ENCODE assay signal across 8 cellular contexts in the genomic region with DNA sequence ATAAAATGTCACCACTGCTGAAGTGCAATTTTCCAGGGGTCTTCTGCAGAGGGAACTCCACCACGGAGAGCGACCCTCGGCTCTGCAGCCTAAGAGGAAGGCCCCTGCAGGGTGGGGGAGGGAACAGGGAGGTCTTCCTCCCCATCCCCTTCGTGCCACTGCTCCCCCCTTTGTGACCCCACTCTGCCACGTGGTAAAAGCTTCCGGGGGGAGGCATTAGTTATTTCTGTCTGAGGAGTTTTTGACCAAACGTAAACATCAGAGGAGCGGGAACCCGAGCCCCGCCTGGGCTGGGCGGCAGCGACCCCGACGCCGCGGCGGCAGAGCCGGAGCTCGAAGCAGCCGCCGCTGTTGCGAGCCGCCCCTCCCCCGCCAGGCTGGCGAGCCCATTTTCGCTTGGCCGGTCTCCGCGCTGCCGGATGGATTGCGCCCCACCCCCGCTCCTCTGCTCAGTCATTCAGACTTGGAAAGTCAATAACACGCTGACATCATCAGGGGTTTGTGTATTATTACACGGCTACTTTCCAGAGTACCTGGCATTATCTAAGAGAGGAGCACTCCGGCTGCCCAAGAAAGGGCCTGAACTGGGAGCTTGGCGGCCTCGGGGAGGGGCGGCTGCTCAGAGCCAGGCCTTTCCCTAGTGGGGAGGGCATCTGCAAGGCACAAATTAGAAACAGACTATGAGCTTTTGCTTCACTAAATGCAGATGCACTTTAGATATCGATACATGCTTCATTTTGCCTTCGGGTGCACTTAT.
A peak's percentile ranks its signal among the peaks of the same experiment; 100 is the strongest.
DNase-seq lines count a peak whose midpoint lies in the region; ATAC-seq and TF ChIP-seq lines count a peak whose summit lies in the region.

No MANE protein-coding gene starts in this region.

- WGBS in right lobe of liver (ENCODE audit: insufficient coverage, low coverage, low lambda C conversion rate, missing lambda C conversion rate): 2% methylated on average over 8 of the region's 40 CpGs

- peak overlapping the region; percentile 95 to 99 (median 98) for H3K27ac Mint-ChIP-seq in CD14-positive monocyte

- no peaks in the 10 kb centered on the region for H3K9me3 Mint-ChIP-seq in CD14-positive monocyte

- peak; percentile 94 for DNase-seq in CD14-positive monocyte (ENCODE audit: low spot score)
- peak; percentile 84 for DNase-seq in NCI-H748 treated with DMSO at 0.1 percent for 48 hours (lab: John Stamatoyannopoulos, UW)
- peak; percentile 95 to 96 for DNase-seq in activated CD4-positive, alpha-beta T cell treated with anti-CD3 and anti-CD28 coated beads, Interleukin-2, amount 50 U/mL, for 48 hours
- DNase-seq in dermis microvascular lymphatic vessel endothelial cell (ENCODE audit: low read depth in 2 of 2): peak; percentile 98 to 99
- peak; percentile 94 for DNase-seq in right lobe of liver
- DNase-seq in stimulated activated CD4-positive, alpha-beta T cell treated with anti-CD3 and anti-CD28 coated beads, Interleukin-4, amount 100 ng/mL, for 24 hours: peak; percentile 96

- peak; percentile 63 for TF ChIP-seq POLR2A in right lobe of liver (IDR thresholded peaks at IDR 0.05)

- intact Hi-C loops in CD14-positive monocyte (cut with micrococcal nuclease): loop anchor here (1.0 to 10.0 kb wide), 11 partner anchors 15 to 565 kb away; no protein-coding TSS in a partner anchor
- intact Hi-C loops in right lobe of liver (cut with DNase I): loop anchor here (5.0 kb wide), 2 partner anchors 147 to 162 kb away; partner anchors contain the start of gene TBL1XR1 (in 1 of the 2)

- H3K27me3 Mint-ChIP-seq in CD14-positive monocyte (ENCODE audit: low read depth in 3 of 3): peaks cover 0 to 4% (median 0%) of the 10 kb centered on the region in 3 donors

- peaks cover 54% of the 10 kb centered on the region for H3K4me1 Mint-ChIP-seq in CD14-positive monocyte

- no peaks in the 10 kb centered on the region for H3K36me3 Mint-ChIP-seq in CD14-positive monocyte

- no peaks in the 10 kb centered on the region for H3K27me3 ChIP-seq in right lobe of liver

- H3K4me3 Mint-ChIP-seq in CD14-positive monocyte: peak overlapping the region; percentile 79 to 92

- H3K9me3 ChIP-seq in right lobe of liver: no peaks in the 10 kb centered on the region

- ATAC-seq in GM19397 (IDR thresholded peaks at IDR 0.05; ENCODE audit: unreplicated experiment): peak; percentile 74
- peak; percentile 65 for ATAC-seq in HG03565 (IDR thresholded peaks at IDR 0.05; ENCODE audit: unreplicated experiment)
- peak; percentile 75 to 85 (median 82) for ATAC-seq in right lobe of liver

- peak overlapping the region; percentile 83 to 91 (median 85) for H3K27ac ChIP-seq in right lobe of liver

- peak overlapping the region; percentile 27 to 58 (median 46) for H3K4me3 ChIP-seq in right lobe of liver

- H3K36me3 ChIP-seq in right lobe of liver: no peaks in the 10 kb centered on the region

- H3K4me1 ChIP-seq in right lobe of liver: peaks cover 4 to 16% (median 8%) of the 10 kb centered on the region in 4 donors

- TF ChIP-seq CTCF in CD14-positive monocyte (IDR thresholded peaks at IDR 0.05) (no peak), right lobe of liver (IDR thresholded peaks at IDR 0.05) (peak in 2 of 4 donors; percentile 9 to 22)

Comparison
In these comparisons a context has a peak if more than half of its experiments do, and no peak if none do; other contexts are left out.
1. Peak in every context shown above with its lines: DNase-seq, ATAC-seq, H3K4me3 ChIP-seq and H3K27ac ChIP-seq.